In genomic region chr2:196268538-196269338, GRCh38 we compare ENCODE assay signal across 8 cellular contexts.
DNase-seq lines count a peak whose midpoint lies in the region; ATAC-seq and TF ChIP-seq lines count a peak whose summit lies in the region.

No MANE protein-coding gene starts in this region.

- no peak overlapping the region for H2AFZ ChIP-seq in PC-3 (ENCODE audit: low read length)

- no peaks in the 10 kb centered on the region for H3K9me2 ChIP-seq in PC-3 (replicated peaks; ENCODE audit: low read length)

- ATAC-seq in PC-3, result no peak
- ATAC-seq in GM21619 (IDR thresholded peaks at IDR 0.05; ENCODE audit: unreplicated experiment), result no peak

- 52% methylated on average over 8 of the region's 8 CpGs for WGBS in suprapubic skin

- no peaks in the 10 kb centered on the region for H3K79me2 ChIP-seq in PC-3 (ENCODE audit: low read length)

- H3K4me1 ChIP-seq in suprapubic skin, result peaks cover 25% of the 10 kb centered on the region
- peaks cover 11% of the 10 kb centered on the region for H3K4me1 ChIP-seq in PC-3 (ENCODE audit: insufficient read depth, low read length)

- no peak for TF ChIP-seq CTCF in suprapubic skin (IDR thresholded peaks at IDR 0.05)
- no peak for TF ChIP-seq CTCF in PC-3 (conservative IDR thresholded peaks at IDR 0.05; ENCODE audit: low read depth, low read length)

- H3K4me2 ChIP-seq in PC-3 (ENCODE audit: low read length), result no peak overlapping the region

- H3F3A ChIP-seq in PC-3 (ENCODE audit: low read length, unreplicated experiment), result no peaks in the 10 kb centered on the region

- no peak for TF ChIP-seq EP300 in suprapubic skin (IDR thresholded peaks at IDR 0.05)

- BruUV-seq in PC-3 (replicated peaks; lab: Mats Ljungman, UMichigan), result no TSS peak

- H3K9ac ChIP-seq in PC-3 (ENCODE audit: low read length), result no peak overlapping the region

- DNase-seq in stimulated activated CD4-positive, alpha-beta T cell treated with anti-CD3 and anti-CD28 coated beads, Interleukin-1b, Interleukin-23, amount 100 ng/mL, for 48 hours, result peak; percentile 29
- no peak for DNase-seq in stimulated activated CD4-positive, alpha-beta T cell treated with anti-CD3 and anti-CD28 coated beads, Interleukin-2, amount 100 ng/mL, for 24 hours
- DNase-seq in SIG-M5 treated with dmso at 0.1 percent for 504 hours (lab: John Stamatoyannopoulos, UW; ENCODE audit: unreplicated experiment) (peak; percentile 89), fibroblast of peridontal ligament (ENCODE audit: extremely low read depth) (peak; percentile 97), suprapubic skin (ENCODE audit: low spot score in 2 of 2) (no peak), AG20443 (ENCODE audit: low spot score) (no peak), PC-3 (no peak)

- H3K36me3 ChIP-seq in suprapubic skin (no peaks in the 10 kb centered on the region), PC-3 (ENCODE audit: low read depth, low read length) (no peaks in the 10 kb centered on the region)

- CTCF ChIA-PET in PC-3 (lab: Charles Lee), result no interaction called here

- no peak for TF ChIP-seq POLR2A in suprapubic skin (IDR thresholded peaks at IDR 0.05)

- H3K9me3 ChIP-seq in suprapubic skin, result no peaks in the 10 kb centered on the region
- H3K9me3 ChIP-seq in PC-3 (ENCODE audit: low read length), result no peaks in the 10 kb centered on the region

- no peaks in the 10 kb centered on the region for H4K20me1 ChIP-seq in PC-3 (ENCODE audit: low read length)

- H3K4me3 ChIP-seq in suprapubic skin (no peak overlapping the region), PC-3 (ENCODE audit: low read length) (no peak overlapping the region)

- H3K27me3 ChIP-seq in suprapubic skin (no peaks in the 10 kb centered on the region), PC-3 (ENCODE audit: low read length) (no peaks in the 10 kb centered on the region)

- intact Hi-C loops in PC-3 (cut with micrococcal nuclease), result no loop called here

- POLR2A ChIA-PET in PC-3 (lab: Charles Lee; ENCODE audit: unreplicated experiment), result no interaction called here

- peak overlapping the region; percentile 35 for H3K27ac ChIP-seq in suprapubic skin
- H3K27ac ChIP-seq in PC-3 (ENCODE audit: low read length), result no peak overlapping the region

Comparison
In these comparisons a context has a peak if more than half of its experiments do, and no peak if none do; other contexts are left out.
1. DNase-seq: peak in stimulated activated CD4-positive, alpha-beta T cell treated with anti-CD3 and anti-CD28 coated beads, Interleukin-1b, Interleukin-23, amount 100 ng/mL, for 48 hours (single experiment), SIG-M5 treated with dmso at 0.1 percent for 504 hours (single experiment) and fibroblast of peridontal ligament (single experiment); none in stimulated activated CD4-positive, alpha-beta T cell treated with anti-CD3 and anti-CD28 coated beads, Interleukin-2, amount 100 ng/mL, for 24 hours (0 of 2), suprapubic skin (0 of 2), AG20443 (single experiment) and PC-3 (single experiment).